ENCODE assay signal across 14 cellular contexts in genomic region chr12:1611775-1612174, GRCh38. TPM values are rescaled to one million over a fixed set of nuclear protein-coding genes. Genes with fewer than 3 reads are reported as not detected.
DNase-seq lines count a peak whose midpoint lies in the region; TF ChIP-seq lines count a peak whose summit lies in the region.
"Had no signal": no experiment of that assay in that cellular context is flagged by ENCODE, and none has a peak within 500 bp of the region (broad histone marks: within the 10 kb centered on the region; RNA-seq: fewer than 3 reads in every experiment).

No MANE protein-coding gene starts in this region.

- H3K27ac Mint-ChIP-seq in chondrocyte (ENCODE audit: unreplicated experiment) = peak overlapping the region; percentile 78
- H3K27ac Mint-ChIP-seq: activated naive CD8-positive, alpha-beta T cell treated with anti-CD3 and anti-CD28 coated beads, Interleukin-2, amount 10 ng/mL, durations not matched to agents 7 days and 5 days had no signal

- H3K4me1 Mint-ChIP-seq in chondrocyte (ENCODE audit: low read depth) = peaks cover 44% of the 10 kb centered on the region

- H3K36me3 Mint-ChIP-seq in chondrocyte (ENCODE audit: low read depth) = peaks cover 7% of the 10 kb centered on the region
- H3K36me3 Mint-ChIP-seq: activated naive CD8-positive, alpha-beta T cell treated with anti-CD3 and anti-CD28 coated beads, Interleukin-2, amount 10 ng/mL, durations not matched to agents 7 days and 5 days had no signal

- no peaks in the 10 kb centered on the region for H3K27me3 Mint-ChIP-seq in chondrocyte (ENCODE audit: low read depth)

- TF ChIP-seq CTCF in chondrocyte (IDR thresholded peaks at IDR 0.05) = no peak

- H3K9me3 Mint-ChIP-seq in chondrocyte (ENCODE audit: low read depth) = no peaks in the 10 kb centered on the region
- H3K9me3 Mint-ChIP-seq: activated naive CD8-positive, alpha-beta T cell treated with anti-CD3 and anti-CD28 coated beads, Interleukin-2, amount 10 ng/mL, durations not matched to agents 7 days and 5 days had no signal

- DNase-seq in AG20443 (ENCODE audit: low spot score) (peak; percentile 86), NCI-H1092 (lab: John Stamatoyannopoulos, UW) (peak; percentile 43), chondrocyte (ENCODE audit: low spot score) (no peak), myocyte (ENCODE audit: low read depth) (peak; percentile 57), NCI-H82 (lab: John Stamatoyannopoulos, UW) (no peak), NCI-H1105 (lab: John Stamatoyannopoulos, UW) (no peak), Kasumi-1 (lab: John Stamatoyannopoulos, UW) (no peak)
- DNase-seq in activated effector memory CD4-positive, alpha-beta T cell treated with Interleukin-2 at 50 U/mL for 16 hours = no peak
- DNase-seq: activated CD4-positive, alpha-beta T cell treated with anti-CD3 and anti-CD28 coated beads for 1 hour; activated naive CD8-positive, alpha-beta T cell treated with anti-CD3 and anti-CD28 coated beads, Interleukin-2, amount 10 ng/mL, durations not matched to agents 7 days and 5 days; COR-L47; head of caudate nucleus; NK-92 treated with Interleukin-12 subunit alpha and Interleukin-12 subunit beta, amount 100 ng/mL, for 24 hours had no signal

- peak overlapping the region; percentile 38 for H3K4me3 Mint-ChIP-seq in chondrocyte (ENCODE audit: unreplicated experiment)
- H3K4me3 Mint-ChIP-seq: activated naive CD8-positive, alpha-beta T cell treated with anti-CD3 and anti-CD28 coated beads, Interleukin-2, amount 10 ng/mL, durations not matched to agents 7 days and 5 days had no signal

RNA-seq across cellular contexts. Expression of gene WNT5B, which starts 17.3 kb away (rescaled TPM):
- total RNA-seq in chondrocyte (68.0 to 160 TPM (median 74.4 TPM) in 3 replicates), myocyte (17.6 and 19.1 TPM in 2 replicates)
- 49.2 TPM for polyA plus RNA-seq in myocyte (2012)
- total RNA-seq: activated naive CD8-positive, alpha-beta T cell treated with anti-CD3 and anti-CD28 coated beads, Interleukin-2, amount 10 ng/mL, durations not matched to agents 7 days and 5 days; HT-29 had no signal

RNA-seq across cellular contexts. Expression of gene FBXL14, which starts 17.4 kb away (rescaled TPM):
- 6.1 to 6.4 TPM (median 6.3 TPM) in 3 replicates for total RNA-seq in chondrocyte
- 8.1 and 11.0 TPM in 2 replicates for total RNA-seq in myocyte
- polyA plus RNA-seq in myocyte (2012) = 9.1 TPM

Comparison
In these comparisons a context has a peak if more than half of its experiments do, and no peak if none do; other contexts are left out.
1. DNase-seq: peak in AG20443 (single experiment), NCI-H1092 (single experiment) and myocyte (single experiment); none in chondrocyte (single experiment), NCI-H82 (single experiment), NCI-H1105 (single experiment), activated effector memory CD4-positive, alpha-beta T cell treated with Interleukin-2 at 50 U/mL for 16 hours (single experiment) and Kasumi-1 (0 of 2).